17 cellular contexts compared by ENCODE assay signal in the genomic region with DNA sequence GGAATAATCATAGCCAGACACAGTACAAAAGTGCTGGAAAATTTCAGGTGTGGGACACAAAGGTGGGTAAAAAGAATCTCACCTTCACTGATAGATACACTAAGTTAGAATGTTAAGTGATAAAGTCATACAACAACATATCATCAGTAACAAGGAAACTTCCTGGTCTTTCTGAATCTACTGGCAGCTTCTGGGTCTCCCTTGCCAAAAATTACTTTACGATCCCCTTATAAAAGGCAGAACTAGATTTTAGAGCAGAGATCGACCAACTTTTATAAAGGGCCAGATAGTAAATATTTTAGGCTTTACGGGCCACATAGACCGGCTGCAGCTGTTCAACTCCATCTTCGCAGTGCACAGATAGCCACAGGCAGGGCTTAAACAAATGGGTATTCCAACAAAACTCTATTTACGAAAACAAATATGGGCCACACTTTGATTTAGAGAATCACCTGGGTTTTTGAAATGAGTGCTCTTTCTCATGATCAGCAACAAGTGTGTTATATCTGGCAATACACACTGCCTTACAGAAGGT.
DNase-seq lines count a peak whose midpoint lies in the region; ATAC-seq and TF ChIP-seq lines count a peak whose summit lies in the region.
"Had no signal": no experiment of that assay in that cellular context is flagged by ENCODE, and none has a peak within 500 bp of the region (broad histone marks: within the 10 kb centered on the region; RNA-seq: fewer than 3 reads in every experiment).

No MANE protein-coding gene starts in this region.

- no peak overlapping the region for H3K27ac Mint-ChIP-seq in naive thymus-derived CD8-positive, alpha-beta T cell
- H3K27ac Mint-ChIP-seq in T-cell = no peak overlapping the region
- H3K27ac Mint-ChIP-seq: CD4-positive, CD25-positive, alpha-beta regulatory T cell; CD8-positive, alpha-beta memory T cell had no signal

- no peak for TF ChIP-seq CTCF in VCaP (conservative IDR thresholded peaks at IDR 0.05)
- no peak for TF ChIP-seq CTCF in transverse colon (IDR thresholded peaks at IDR 0.05)
- no peak for TF ChIP-seq CTCF in A673 (conservative IDR thresholded peaks at IDR 0.05; ENCODE audit: low read depth, low read length)

- no peak for TF ChIP-seq EP300 in transverse colon (IDR thresholded peaks at IDR 0.05; ENCODE audit: low read depth)

- no TSS peak for BruUV-seq in A673 (replicated peaks; lab: Mats Ljungman, UMichigan)

- no peak overlapping the region for H3K9ac ChIP-seq in iPS-20b (ENCODE audit: low read depth, low read length)
- no peak overlapping the region for H3K9ac ChIP-seq in mucosa of rectum (ENCODE audit: low read depth in 1 of 2, low read length in 2 of 2)
- H3K9ac ChIP-seq: GM23248 had no signal

- H3K4me1 ChIP-seq in iPS-20b (ENCODE audit: insufficient read depth, low read length) (peaks cover 17% of the 10 kb centered on the region; the same call in 1 of the 2 replicates), mucosa of rectum (ENCODE audit: control insufficient read depth in 2 of 2, insufficient read depth in 2 of 2, low read length in 2 of 2) (peaks cover 3 to 14% of the 10 kb centered on the region in 2 donors), transverse colon (peaks cover 0 to 14% (median 4%) of the 10 kb centered on the region in 4 donors), A673 (ENCODE audit: insufficient read depth, low read length, poor library complexity, severe bottlenecking) (no peaks in the 10 kb centered on the region)
- H3K4me1 ChIP-seq: BE2C, HAP-1 had no signal

- DNase-seq in transverse colon (no peak), T-cell (no peak), A673 (ENCODE audit: low spot score) (no peak)
- DNase-seq in naive thymus-derived CD8-positive, alpha-beta T cell = no peak
- DNase-seq in activated T-cell treated with anti-CD3 and anti-CD28 coated beads, Interleukin-2, amount 50 U/mL, for 4 hours = no peak
- DNase-seq: ACHN; BE2C; C1 segment of cervical spinal cord; CD4-positive, CD25-positive, alpha-beta regulatory T cell; CD8-positive, alpha-beta memory T cell; COR-L47; DMS 273 treated with DMSO at 0.1 percent for 48 hours; GM23248 had no signal

- H3K36me3 ChIP-seq in iPS-20b (ENCODE audit: insufficient read depth, low read depth, low read length) (no peaks in the 10 kb centered on the region), mucosa of rectum (ENCODE audit: control insufficient read depth in 2 of 2, insufficient read depth in 2 of 2, low read length in 2 of 2) (no peaks in the 10 kb centered on the region), transverse colon (no peaks in the 10 kb centered on the region), A673 (ENCODE audit: insufficient read depth, low read length, poor library complexity, severe bottlenecking) (no peaks in the 10 kb centered on the region)
- H3K36me3 ChIP-seq: HAP-1 had no signal

- H3K9me3 ChIP-seq in iPS-20b (ENCODE audit: insufficient read depth, low read depth, low read length) (peaks cover 7% of the 10 kb centered on the region; the same call in 1 of the 2 replicates), mucosa of rectum (ENCODE audit: control insufficient read depth in 2 of 2, low read length in 2 of 2) (no peaks in the 10 kb centered on the region), transverse colon (no peaks in the 10 kb centered on the region), A673 (ENCODE audit: low read depth, low read length, poor library complexity, severe bottlenecking) (no peaks in the 10 kb centered on the region)
- H3K9me3 ChIP-seq: BE2C, HAP-1 had no signal

- H3K4me3 Mint-ChIP-seq in naive thymus-derived CD8-positive, alpha-beta T cell = no peak overlapping the region
- no peak overlapping the region for H3K4me3 Mint-ChIP-seq in T-cell
- no peak overlapping the region for H3K4me3 Mint-ChIP-seq in activated T-cell treated with anti-CD3 and anti-CD28 coated beads, Interleukin-2, amount 50 U/mL, for 4 hours
- H3K4me3 Mint-ChIP-seq: CD4-positive, CD25-positive, alpha-beta regulatory T cell; CD8-positive, alpha-beta memory T cell had no signal

- TF ChIP-seq POLR2A in transverse colon (IDR thresholded peaks at IDR 0.05) = no peak

- CTCF ChIA-PET in T-cell (lab: Charles Lee) (no interaction called here), A673 (lab: Charles Lee) (no interaction called here)

- in situ Hi-C loops in transverse colon (cut with MboI; ENCODE audit: low pct_ligation_motif_present in 1 of 4, low pct_unique_long_range_greater_than_20kb in 1 of 4, low sequenced_read_pairs in 3 of 4) = no loop called here

- H3K27ac ChIP-seq in VCaP (peak overlapping the region; percentile 53), iPS-20b (ENCODE audit: low read length) (no peak overlapping the region), mucosa of rectum (ENCODE audit: low read depth in 2 of 2, low read length in 2 of 2) (peak overlapping the region; percentile 27 to 45), transverse colon (peak overlapping the region; percentile 16 to 64 (median 47)), A673 (ENCODE audit: low read depth, low read length, poor library complexity, severe bottlenecking) (no peak overlapping the region)
- H3K27ac ChIP-seq: GM23248 had no signal

- H3K4me3 ChIP-seq in iPS-20b (ENCODE audit: low read length) (peak overlapping the region; percentile 21; the same call in 1 of the 2 replicates), mucosa of rectum (ENCODE audit: low read length in 2 of 2) (no peak overlapping the region), transverse colon (no peak overlapping the region), A673 (ENCODE audit: low read depth, low read length, poor library complexity, severe bottlenecking) (no peak overlapping the region)
- H3K4me3 ChIP-seq: GM23248, HAP-1 had no signal

- peaks cover 0 to 4% (median 4%) of the 10 kb centered on the region in 3 donors for H3K36me3 Mint-ChIP-seq in naive thymus-derived CD8-positive, alpha-beta T cell
- H3K36me3 Mint-ChIP-seq in T-cell = no peaks in the 10 kb centered on the region
- peaks cover 2% of the 10 kb centered on the region for H3K36me3 Mint-ChIP-seq in activated T-cell treated with anti-CD3 and anti-CD28 coated beads, Interleukin-2, amount 50 U/mL, for 4 hours (ENCODE audit: insufficient read depth)
- H3K36me3 Mint-ChIP-seq: CD4-positive, CD25-positive, alpha-beta regulatory T cell; CD8-positive, alpha-beta memory T cell had no signal

- H3K4me1 Mint-ChIP-seq in naive thymus-derived CD8-positive, alpha-beta T cell = peaks cover 6 to 9% (median 7%) of the 10 kb centered on the region in 4 donors
- H3K4me1 Mint-ChIP-seq in T-cell = peaks cover 7 to 9% (median 8%) of the 10 kb centered on the region in 3 donors
- peaks cover 4% of the 10 kb centered on the region for H3K4me1 Mint-ChIP-seq in activated T-cell treated with anti-CD3 and anti-CD28 coated beads, Interleukin-2, amount 50 U/mL, for 4 hours (ENCODE audit: low read depth)
- H3K4me1 Mint-ChIP-seq: CD4-positive, CD25-positive, alpha-beta regulatory T cell had no signal

- peaks cover 0 to 24% (median 2%) of the 10 kb centered on the region in 5 donors for H3K27me3 Mint-ChIP-seq in naive thymus-derived CD8-positive, alpha-beta T cell
- peaks cover 0 to 12% of the 10 kb centered on the region in 2 donors for H3K27me3 Mint-ChIP-seq in T-cell
- no peaks in the 10 kb centered on the region for H3K27me3 Mint-ChIP-seq in activated T-cell treated with anti-CD3 and anti-CD28 coated beads, Interleukin-2, amount 50 U/mL, for 4 hours (ENCODE audit: low read depth)

- peaks cover 0 to 16% (median 7%) of the 10 kb centered on the region in 9 donors for H3K9me3 Mint-ChIP-seq in naive thymus-derived CD8-positive, alpha-beta T cell
- peaks cover 3 to 14% (median 7%) of the 10 kb centered on the region in 3 donors for H3K9me3 Mint-ChIP-seq in T-cell
- peaks cover 6% of the 10 kb centered on the region for H3K9me3 Mint-ChIP-seq in activated T-cell treated with anti-CD3 and anti-CD28 coated beads, Interleukin-2, amount 50 U/mL, for 4 hours

- no peak for ATAC-seq in naive thymus-derived CD8-positive, alpha-beta T cell
- ATAC-seq in T-cell (replicated peaks in 1 of 4) = no peak
- ATAC-seq in activated T-cell treated with anti-CD3 and anti-CD28 coated beads, Interleukin-2, amount 50 U/mL, for 4 hours = no peak

- H3K27me3 ChIP-seq in iPS-20b (ENCODE audit: insufficient read depth, low read length) (no peaks in the 10 kb centered on the region), mucosa of rectum (ENCODE audit: control insufficient read depth in 2 of 2, insufficient read depth in 2 of 2, low read length in 2 of 2) (no peaks in the 10 kb centered on the region), transverse colon (no peaks in the 10 kb centered on the region), A673 (replicated peaks; ENCODE audit: insufficient read depth, low read depth, low read length, poor library complexity) (no peaks in the 10 kb centered on the region)
- H3K27me3 ChIP-seq: BE2C had no signal

- intact Hi-C loops in transverse colon (cut with DNase I; ENCODE audit: low total_unique reads) (no loop called here), A673 (cut with micrococcal nuclease; ENCODE audit: unreplicated experiment) (no loop called here)

- WGBS in transverse colon (ENCODE audit: low coverage in 1 of 2), 2 donors = 54 to 58% methylated on average over 6 of the region's 6 CpGs

- POLR2A ChIA-PET in naive thymus-derived CD8-positive, alpha-beta T cell (lab: Charles Lee) = no interaction called here
- POLR2A ChIA-PET in T-cell (lab: Charles Lee) (no interaction called here), A673 (lab: Charles Lee; ENCODE audit: low non-redundant PET) (no interaction called here)

Comparison
In these comparisons a context has a peak if more than half of its experiments do, and no peak if none do; other contexts are left out.
1. H3K27ac ChIP-seq: peak in VCaP (single experiment), mucosa of rectum (2 of 2) and transverse colon (4 of 4); none in iPS-20b (single experiment) and A673 (single experiment).